In genomic region chr10:122374246-122374858, GRCh38 we compare ENCODE assay signal across 1 cellular context.
TF ChIP-seq lines count a peak whose summit lies in the region.

PLEKHA1 (plus strand) TSS chr10:122374708; CDS start chr10:122393201, 18,493 bp downstream.

TF ChIP-seq in HepG2, 621 proteins besides CTCF, POLR2A, EP300 and RAD21 (continued from another document and continues in another):
- TF ChIP-seq ZBED4 (CRISPR knock-in tag; IDR thresholded peaks at IDR 0.05; ENCODE audit: borderline replicate concordance) (0 out of 2 replicates have a peak, but pooled peaks have one; percentile 49), CENPT (CRISPR knock-in tag; IDR thresholded peaks at IDR 0.05; ENCODE audit: low read depth) (no peak), ZBTB34 (CRISPR knock-in tag; IDR thresholded peaks at IDR 0.05) (0 out of 2 replicates have a peak, but pooled peaks have one; percentile 45), ARID4A (CRISPR knock-in tag; IDR thresholded peaks at IDR 0.05; ENCODE audit: borderline replicate concordance) (peak; percentile 17; the same call in 1 of the 2 replicates), HOXA3 (CRISPR knock-in tag; IDR thresholded peaks at IDR 0.05) (peak; percentile 52; the same call in 1 of the 2 replicates), HINFP (CRISPR knock-in tag; IDR thresholded peaks at IDR 0.05; ENCODE audit: low read depth) (peak; percentile 88; the same call in 1 of the 2 replicates), ERF (CRISPR knock-in tag; IDR thresholded peaks at IDR 0.05) (peak; percentile 18; the same call in 1 of the 2 replicates), ZNF7 (CRISPR knock-in tag; IDR thresholded peaks at IDR 0.05) (no peak), POLR2G (IDR thresholded peaks at IDR 0.05; ENCODE audit: low read depth, low read length) (peak; percentile 63), POGZ (CRISPR knock-in tag; IDR thresholded peaks at IDR 0.05) (0 out of 2 replicates have a peak, but pooled peaks have one; percentile 30), BORCS8-MEF2B (CRISPR knock-in tag; IDR thresholded peaks at IDR 0.05) (peak; percentile 59; the same call in 1 of the 2 replicates), PATZ1 (CRISPR knock-in tag; IDR thresholded peaks at IDR 0.05) (no peak), ZSCAN5A (CRISPR knock-in tag; IDR thresholded peaks at IDR 0.05; ENCODE audit: borderline replicate concordance) (0 out of 2 replicates have a peak, but pooled peaks have one; percentile 33), ZNF770 (CRISPR knock-in tag; IDR thresholded peaks at IDR 0.05) (peak; percentile 41; the same call in 1 of the 2 replicates), ZFY (CRISPR knock-in tag; IDR thresholded peaks at IDR 0.05) (peak; percentile 97), CBX2 (IDR thresholded peaks at IDR 0.05; ENCODE audit: low read depth, low read length) (no peak), CBX2 (CRISPR knock-in tag; IDR thresholded peaks at IDR 0.05; ENCODE audit: low read depth) (no peak), NR0B2 (CRISPR knock-in tag; IDR thresholded peaks at IDR 0.05) (no peak), ZMYM4 (CRISPR knock-in tag; IDR thresholded peaks at IDR 0.05) (no peak), ZFX (CRISPR knock-in tag; IDR thresholded peaks at IDR 0.05; ENCODE audit: low read depth) (peak; percentile 94), TOPORS (CRISPR knock-in tag; IDR thresholded peaks at IDR 0.05) (peak; percentile 56; the same call in 1 of the 2 replicates), KAT8 (CRISPR knock-in tag; IDR thresholded peaks at IDR 0.05) (0 out of 2 replicates have a peak, but pooled peaks have one; percentile 15), MTA3 (CRISPR knock-in tag; IDR thresholded peaks at IDR 0.05) (no peak), TAF15 (IDR thresholded peaks at IDR 0.05; ENCODE audit: low read depth, low read length, poor library complexity, severe bottlenecking) (peak; percentile 68), THYN1 (CRISPR knock-in tag; IDR thresholded peaks at IDR 0.05; ENCODE audit: borderline replicate concordance, low read depth) (0 out of 2 replicates have a peak, but pooled peaks have one; percentile 66), SIX1 (CRISPR knock-in tag; IDR thresholded peaks at IDR 0.05; ENCODE audit: borderline replicate concordance) (no peak), IRX3 (CRISPR knock-in tag; IDR thresholded peaks at IDR 0.05; ENCODE audit: borderline replicate concordance, low read depth) (0 out of 2 replicates have a peak, but pooled peaks have one; percentile 34), ZNF34 (CRISPR knock-in tag; IDR thresholded peaks at IDR 0.05; ENCODE audit: borderline replicate concordance) (0 out of 2 replicates have a peak, but pooled peaks have one; percentile 24), ZNF607 (CRISPR knock-in tag; IDR thresholded peaks at IDR 0.05; ENCODE audit: borderline replicate concordance) (peak; percentile 34; the same call in 1 of the 2 replicates), FLYWCH1 (CRISPR knock-in tag; IDR thresholded peaks at IDR 0.05) (no peak), HCFC1 (IDR thresholded peaks at IDR 0.05; ENCODE audit: low read depth, low read length) (peak; percentile 93), NFKB2 (CRISPR knock-in tag; IDR thresholded peaks at IDR 0.05; ENCODE audit: borderline replicate concordance) (no peak), TBP (CRISPR knock-in tag; IDR thresholded peaks at IDR 0.05) (0 out of 2 replicates have a peak, but pooled peaks have one; percentile 69), SNAPC2 (CRISPR knock-in tag; IDR thresholded peaks at IDR 0.05) (0 out of 2 replicates have a peak, but pooled peaks have one; percentile 57), ZNF768 (CRISPR knock-in tag; IDR thresholded peaks at IDR 0.05) (0 out of 2 replicates have a peak, but pooled peaks have one; percentile 4), NONO (IDR thresholded peaks at IDR 0.05) (no peak), NONO (CRISPR knock-in tag; conservative IDR thresholded peaks at IDR 0.05) (peak; percentile 37; the same call in 1 of the 2 replicates), BHLHE40 (IDR thresholded peaks at IDR 0.05; ENCODE audit: low read length) (0 out of 2 replicates have a peak, but pooled peaks have one; percentile 4), GABPB1 (CRISPR knock-in tag; IDR thresholded peaks at IDR 0.05) (peak; percentile 85), TAF1 (CRISPR knock-in tag; IDR thresholded peaks at IDR 0.05) (no peak), SUZ12 (IDR thresholded peaks at IDR 0.05; ENCODE audit: low read depth, low read length) (peak; percentile 80), PHF21A (CRISPR knock-in tag; IDR thresholded peaks at IDR 0.05) (peak; percentile 56; the same call in 1 of the 2 replicates), HNRNPH1 (optimal IDR thresholded peaks at IDR 0.05; ENCODE audit: low read depth, low read length) (no peak), GATA4 (IDR thresholded peaks at IDR 0.05; ENCODE audit: borderline replicate concordance, low read depth) (no peak), IRF9 (CRISPR knock-in tag; IDR thresholded peaks at IDR 0.05; ENCODE audit: borderline replicate concordance) (0 out of 2 replicates have a peak, but pooled peaks have one; percentile 29), ZNF296 (CRISPR knock-in tag; conservative IDR thresholded peaks at IDR 0.05) (no peak)
